ENCODE assay signal across 29 cellular contexts in genomic region chr5:123176224-123176937, GRCh38.
DNase-seq lines count a peak whose midpoint lies in the region; ATAC-seq, FAIRE-seq and TF ChIP-seq lines count a peak whose summit lies in the region.
"Had no signal": no experiment of that assay in that cellular context is flagged by ENCODE, and none has a peak within 500 bp of the region (broad histone marks: within the 10 kb centered on the region; RNA-seq: fewer than 3 reads in every experiment).

No MANE protein-coding gene starts in this region.

- H3K27ac Mint-ChIP-seq in MCF 10A (ENCODE audit: low read depth, unreplicated experiment), result no peak overlapping the region
- H3K27ac Mint-ChIP-seq: GM23338 had no signal

- H3K9me3 ChIP-seq in breast epithelium (no peaks in the 10 kb centered on the region), ascending aorta (no peaks in the 10 kb centered on the region), tibial artery (no peaks in the 10 kb centered on the region), HepG2 (ENCODE audit: low read length) (no peaks in the 10 kb centered on the region)
- H3K9me3 ChIP-seq: BLaER1, Caco-2, stomach, upper lobe of left lung had no signal

- TF ChIP-seq CTCF in MCF 10A (IDR thresholded peaks at IDR 0.05; ENCODE audit: unreplicated experiment) (no peak), breast epithelium (IDR thresholded peaks at IDR 0.05) (no peak), ascending aorta (IDR thresholded peaks at IDR 0.05) (no peak), foreskin fibroblast (IDR thresholded peaks at IDR 0.05; ENCODE audit: low read depth, low read length) (no peak), tibial artery (IDR thresholded peaks at IDR 0.05) (no peak), HepG2 (CRISPR knock-in tag; IDR thresholded peaks at IDR 0.05) (no peak)

- H3K27me3 ChIP-seq in breast epithelium (no peaks in the 10 kb centered on the region), ascending aorta (no peaks in the 10 kb centered on the region), tibial artery (no peaks in the 10 kb centered on the region), HepG2 (ENCODE audit: control insufficient read depth in 1 of 2, insufficient read depth in 2 of 2, low read length in 2 of 2) (no peaks in the 10 kb centered on the region; a peak in 1 of 5 replicates)
- H3K27me3 ChIP-seq: BLaER1, cardiac muscle cell, dorsolateral prefrontal cortex, stomach, upper lobe of left lung had no signal

- H3K4me1 Mint-ChIP-seq in MCF 10A (ENCODE audit: insufficient read depth, unreplicated experiment), result no peaks in the 10 kb centered on the region

- H3K27ac ChIP-seq in breast epithelium, result no peak overlapping the region
- H3K27ac ChIP-seq in ascending aorta, result peak overlapping the region; percentile 81 to 91
- H3K27ac ChIP-seq in tibial artery, result peak overlapping the region; percentile 30 to 40
- no peak overlapping the region for H3K27ac ChIP-seq in HepG2 (ENCODE audit: extremely low read length, insufficient read depth, low read length)
- H3K27ac ChIP-seq: 22Rv1, BLaER1, cardiac muscle cell, dorsolateral prefrontal cortex, KMS-11, stomach, upper lobe of left lung had no signal

- no peaks in the 10 kb centered on the region for H3K79me2 ChIP-seq in HepG2 (ENCODE audit: insufficient read depth, low read length)

- H3K4me1 ChIP-seq in breast epithelium, result no peaks in the 10 kb centered on the region
- peaks cover 13 to 63% of the 10 kb centered on the region in 2 donors for H3K4me1 ChIP-seq in ascending aorta
- peaks cover 0 to 60% (median 19%) of the 10 kb centered on the region in 4 donors for H3K4me1 ChIP-seq in tibial artery
- H3K4me1 ChIP-seq in HepG2 (ENCODE audit: insufficient read depth, low read length), result no peaks in the 10 kb centered on the region
- H3K4me1 ChIP-seq: BLaER1, upper lobe of left lung had no signal

- H3K4me3 Mint-ChIP-seq in MCF 10A (ENCODE audit: unreplicated experiment), result no peak overlapping the region
- H3K4me3 Mint-ChIP-seq: GM23338 had no signal

- no peak for FAIRE-seq in HepG2 (lab: Jason Lieb, UNC)
- FAIRE-seq: endothelial cell of umbilical vein had no signal

- TF ChIP-seq POLR2A in breast epithelium (IDR thresholded peaks at IDR 0.05) (no peak), HepG2 (IDR thresholded peaks at IDR 0.05; ENCODE audit: insufficient read depth in 1 of 2, low read depth in 2 of 2, low read length in 2 of 2) (no peak)

- DNase-seq in MCF 10A (ENCODE audit: unreplicated experiment), result peak; percentile 24
- DNase-seq in breast epithelium (ENCODE audit: low spot score in 2 of 2), result no peak
- DNase-seq in ascending aorta (ENCODE audit: low spot score in 2 of 2), result no peak
- peak; percentile 7 to 46 for DNase-seq in foreskin fibroblast
- DNase-seq in tibial artery, result no peak
- no peak for DNase-seq in HepG2 (ENCODE audit: low spot score)
- DNase-seq in HT-29 (ENCODE audit: low spot score), result no peak
- DNase-seq in NOMO-1 (lab: John Stamatoyannopoulos, UW; ENCODE audit: unreplicated experiment in 2 of 2), result no peak
- DNase-seq: activated CD4-positive, alpha-beta T cell treated with anti-CD3 and anti-CD28 coated beads for 1 hour; activated gamma-delta T cell treated with Interleukin-2 at 50 U/mL for 16 hours; activated T-cell treated with anti-CD3 and anti-CD28 coated beads, Interleukin-2, amount 50 U/mL, for 1 hour; Caco-2; dorsolateral prefrontal cortex; MV-4-11; NCI-H187 treated with DMSO at 0.1 percent for 48 hours; NCI-H2227 treated with DMSO at 0.1 percent for 48 hours; NCI-H774; occipital lobe; retina; stimulated activated CD4-positive, alpha-beta T cell treated with anti-CD3 and anti-CD28 coated beads, Interleukin-4, amount 100 ng/mL, for 4 hours; stomach; upper lobe of left lung had no signal

- in situ Hi-C loops in HepG2 (cut with HindIII; ENCODE audit: extremely low pct_ligation_motif_present, low pct_unique_long_range_greater_than_20kb), result no loop called here

- 5% methylated on average over 6 of the region's 6 CpGs for WGBS in HepG2 (ENCODE audit: low lambda C conversion rate)

- H3K36me3 Mint-ChIP-seq in MCF 10A (ENCODE audit: insufficient read depth, unreplicated experiment), result no peaks in the 10 kb centered on the region

- no TSS peak for BruUV-seq in MCF 10A (replicated peaks; lab: Mats Ljungman, UMichigan)
- no TSS peak for BruUV-seq in HepG2 (replicated peaks; lab: Mats Ljungman, UMichigan)

- no peak overlapping the region for H3K4me2 ChIP-seq in HepG2 (ENCODE audit: low read depth, low read length)
- H3K4me2 ChIP-seq: BLaER1, KMS-11 had no signal

- ATAC-seq in HepG2, result no peak
- ATAC-seq: GM23338, Right ventricle myocardium inferior had no signal

- H3K9ac ChIP-seq in HepG2 (ENCODE audit: insufficient read depth, low read depth, low read length), result no peak overlapping the region
- H3K9ac ChIP-seq: BLaER1, KMS-11 had no signal

- no peak overlapping the region for H3K4me3 ChIP-seq in breast epithelium
- H3K4me3 ChIP-seq in ascending aorta, result no peak overlapping the region
- H3K4me3 ChIP-seq in foreskin fibroblast (ENCODE audit: low read depth in 1 of 2, low read length in 2 of 2), result no peak overlapping the region
- no peak overlapping the region for H3K4me3 ChIP-seq in tibial artery
- no peak overlapping the region for H3K4me3 ChIP-seq in HepG2 (replicated peaks in 1 of 3; ENCODE audit: insufficient read depth in 1 of 3, low read depth in 2 of 3, low read length in 3 of 3)
- H3K4me3 ChIP-seq: BLaER1, cardiac muscle cell, dorsolateral prefrontal cortex, GM23338, stomach, upper lobe of left lung had no signal

- POLR2A ChIA-PET in MCF 10A (lab: Yijun Ruan, JAX), result interaction anchor here (1.1 kb wide), 2 partner anchors 10 to 17 kb away, joined by 4 read pairs; no protein-coding TSS in a partner anchor
- POLR2A ChIA-PET in HepG2 (lab: Yijun Ruan, JAX), result no interaction called here

- H3K36me3 ChIP-seq in breast epithelium (no peaks in the 10 kb centered on the region), ascending aorta (peaks cover 0 to 7% of the 10 kb centered on the region in 2 donors), tibial artery (no peaks in the 10 kb centered on the region), HepG2 (replicated peaks in 1 of 2; ENCODE audit: control insufficient read depth in 1 of 2, insufficient read depth in 2 of 2, low read length in 2 of 2) (no peaks in the 10 kb centered on the region)
- H3K36me3 ChIP-seq: BLaER1, cardiac muscle cell, stomach, upper lobe of left lung had no signal

- H3K9me3 Mint-ChIP-seq in MCF 10A (ENCODE audit: unreplicated experiment), result no peaks in the 10 kb centered on the region
- H3K9me3 Mint-ChIP-seq: GM23338 had no signal

- H3K27me3 Mint-ChIP-seq in MCF 10A (ENCODE audit: insufficient read depth, unreplicated experiment), result no peaks in the 10 kb centered on the region

- CTCF ChIA-PET in MCF 10A (lab: Yijun Ruan, JAX), result no interaction called here
- CTCF ChIA-PET in HepG2 (lab: Yijun Ruan, JAX; ENCODE audit: low intra/inter-chr PET ratio, low total read pairs), result no interaction called here

- H4K20me1 ChIP-seq in HepG2 (ENCODE audit: insufficient read depth, low read length), result no peaks in the 10 kb centered on the region
- H4K20me1 ChIP-seq: BLaER1 had no signal

- TF ChIP-seq RAD21 in HepG2 (CRISPR knock-in tag; IDR thresholded peaks at IDR 0.05), result no peak

- H2AFZ ChIP-seq in HepG2 (ENCODE audit: low read length), result no peak overlapping the region
- H2AFZ ChIP-seq: GM23338 had no signal

- intact Hi-C loops in MCF 10A (cut with micrococcal nuclease), result no loop called here
- intact Hi-C loops in breast epithelium (cut with DNase I; ENCODE audit: low total_unique reads), result no loop called here
- intact Hi-C loops in ascending aorta (cut with DNase I), result loop anchor here (5.0 to 10.0 kb wide), 3 partner anchors 96 to 332 kb away; partner anchors contain the start of gene SNX24
- intact Hi-C loops in tibial artery (cut with DNase I; ENCODE audit: low total_unique reads), result no loop called here
- intact Hi-C loops in HepG2 (cut with micrococcal nuclease; ENCODE audit: unreplicated experiment), result no loop called here

- TF ChIP-seq EP300 in HepG2 (IDR thresholded peaks at IDR 0.05; ENCODE audit: low read depth in 2 of 2, low read length in 2 of 2) (no peak), HepG2 (CRISPR knock-in tag; IDR thresholded peaks at IDR 0.05; ENCODE audit: borderline replicate concordance) (no peak)

TF ChIP-seq in HepG2, 621 proteins besides CTCF, POLR2A, EP300 and RAD21:
- TF ChIP-seq HOMEZ (CRISPR knock-in tag; IDR thresholded peaks at IDR 0.05; ENCODE audit: low read depth), result no peak
TF ChIP-seq in HepG2: peak in this region for 0.

Comparison
In these comparisons a context has a peak if more than half of its experiments do, and no peak if none do; other contexts are left out.
1. DNase-seq: peak in MCF 10A (single experiment) and foreskin fibroblast (2 of 2); none in breast epithelium (0 of 2), ascending aorta (0 of 2), tibial artery (0 of 2), HepG2 (single experiment), HT-29 (single experiment) and NOMO-1 (0 of 2).
2. H3K27ac ChIP-seq: peak in ascending aorta (2 of 2) and tibial artery (2 of 2); none in breast epithelium (0 of 2) and HepG2 (single experiment).